8 cellular contexts compared by ENCODE assay signal in genomic region chr20:44959082-44959895, GRCh38. TPM values are rescaled to one million over a fixed set of nuclear protein-coding genes. Genes with fewer than 3 reads are reported as not detected.
DNase-seq lines count a peak whose midpoint lies in the region; ATAC-seq and TF ChIP-seq lines count a peak whose summit lies in the region.

No MANE protein-coding gene starts in this region.

- H2AFZ ChIP-seq in smooth muscle cell (ENCODE audit: low read depth): peak overlapping the region; percentile 40

- no peaks in the 10 kb centered on the region for H3K9me3 ChIP-seq in SK-N-MC (ENCODE audit: low read depth, low read length)
- no peaks in the 10 kb centered on the region for H3K9me3 ChIP-seq in iPS DF 6.9 (ENCODE audit: control insufficient read depth, insufficient read depth, low read length)
- no peaks in the 10 kb centered on the region for H3K9me3 ChIP-seq in smooth muscle cell (replicated peaks; ENCODE audit: low read depth)

- H3K27me3 ChIP-seq in iPS DF 6.9 (ENCODE audit: control insufficient read depth, insufficient read depth, low read length) (no peaks in the 10 kb centered on the region), smooth muscle cell (ENCODE audit: low read depth) (no peaks in the 10 kb centered on the region)

- H3K9ac ChIP-seq in SK-N-MC (ENCODE audit: insufficient read length): peak overlapping the region; percentile 82
- peak overlapping the region; percentile 83 for H3K9ac ChIP-seq in smooth muscle cell (ENCODE audit: low read depth)

- no CpG with 5 or more reads among the region's 15 CpGs for WGBS in iPS DF 6.9 (ENCODE audit: insufficient coverage, insufficient read length)
- WGBS in smooth muscle cell (ENCODE audit: low lambda C conversion rate): 19% methylated on average over 15 of the region's 15 CpGs

- H3K36me3 ChIP-seq in SK-N-MC (ENCODE audit: insufficient read depth, low read length): peaks cover 27% of the 10 kb centered on the region
- peaks cover 11% of the 10 kb centered on the region; the same call in 1 of the 2 replicates for H3K36me3 ChIP-seq in iPS DF 6.9 (ENCODE audit: control insufficient read depth, insufficient read depth, low read length)
- peaks cover 6% of the 10 kb centered on the region for H3K36me3 ChIP-seq in smooth muscle cell (ENCODE audit: low read depth)

- H3K4me3 ChIP-seq in SK-N-MC (peak overlapping the region; percentile 93), iPS DF 6.9 (ENCODE audit: low read length) (peak overlapping the region; percentile 93; the same call in 1 of the 2 replicates), smooth muscle cell (peak overlapping the region; percentile 79)

- H4K20me1 ChIP-seq in smooth muscle cell (ENCODE audit: low read depth): peaks cover 21% of the 10 kb centered on the region

- peak; percentile 72 for DNase-seq in EL
- no peak for DNase-seq in SK-N-MC (ENCODE audit: low read depth, low spot score)
- DNase-seq in amniotic stem cell (lab: John Stamatoyannopoulos, UW): peak; percentile 66
- DNase-seq in iPS DF 6.9 (ENCODE audit: low read depth, low spot score): no peak
- no peak for DNase-seq in smooth muscle cell (lab: John Stamatoyannopoulos, UW; ENCODE audit: unreplicated experiment)
- DNase-seq in NCI-H1436 treated with DMSO at 0.1 percent for 48 hours (lab: John Stamatoyannopoulos, UW): no peak
- DNase-seq in DMS114 treated with DMSO at 0.1 percent for 48 hours (lab: John Stamatoyannopoulos, UW; ENCODE audit: unreplicated experiment): no peak

- TF ChIP-seq CTCF in smooth muscle cell (IDR thresholded peaks at IDR 0.05; ENCODE audit: borderline replicate concordance, insufficient read depth, poor library complexity, severe bottlenecking): no peak

- H3K79me2 ChIP-seq in smooth muscle cell (ENCODE audit: low read depth): peaks cover 24% of the 10 kb centered on the region

- ATAC-seq in HG02870 (IDR thresholded peaks at IDR 0.05; ENCODE audit: unreplicated experiment): peak; percentile 36

- H3K4me2 ChIP-seq in smooth muscle cell: peak overlapping the region; percentile 88

- H3K27ac ChIP-seq in SK-N-MC (no peak overlapping the region), iPS DF 6.9 (ENCODE audit: low read length) (no peak overlapping the region), smooth muscle cell (ENCODE audit: low read depth) (peak overlapping the region; percentile 92)

- H3K4me1 ChIP-seq in iPS DF 6.9 (ENCODE audit: control insufficient read depth, insufficient read depth, low read length) (no peaks in the 10 kb centered on the region), smooth muscle cell (ENCODE audit: low read depth) (peaks cover 26% of the 10 kb centered on the region)

- H3F3A ChIP-seq in smooth muscle cell (ENCODE audit: low read depth): peaks cover 6% of the 10 kb centered on the region

RNA-seq across cellular contexts. Expression of gene TOMM34, which starts 0.9 kb away (rescaled TPM):
- total RNA-seq in smooth muscle cell: 24.4 and 34.9 TPM in 2 replicates
- 27.2 and 50.0 TPM in 2 replicates for polyA plus RNA-seq in smooth muscle cell

RNA-seq across cellular contexts. Expression of gene STK4, which starts 7.0 kb away (rescaled TPM):
- 24.2 and 33.5 TPM in 2 replicates for total RNA-seq in smooth muscle cell
- polyA plus RNA-seq in smooth muscle cell: 16.8 and 24.8 TPM in 2 replicates

RNA-seq across cellular contexts. Expression of gene PABPC1L, which starts 49.4 kb away (rescaled TPM):
- 12.0 and 12.3 TPM in 2 replicates for total RNA-seq in smooth muscle cell
- 8.8 and 8.9 TPM in 2 replicates for polyA plus RNA-seq in smooth muscle cell

Comparison
In these comparisons a context has a peak if more than half of its experiments do, and no peak if none do; other contexts are left out.
1. DNase-seq: peak in EL (single experiment) and amniotic stem cell (single experiment); none in SK-N-MC (single experiment), iPS DF 6.9 (single experiment), smooth muscle cell (single experiment), NCI-H1436 treated with DMSO at 0.1 percent for 48 hours (single experiment) and DMS114 treated with DMSO at 0.1 percent for 48 hours (single experiment).
2. Peak in every context shown above with its lines, with median percentiles within 50 percentile points of each other: H3K4me3 ChIP-seq.